ENCODE assay signal across 8 cellular contexts in the genomic region with DNA sequence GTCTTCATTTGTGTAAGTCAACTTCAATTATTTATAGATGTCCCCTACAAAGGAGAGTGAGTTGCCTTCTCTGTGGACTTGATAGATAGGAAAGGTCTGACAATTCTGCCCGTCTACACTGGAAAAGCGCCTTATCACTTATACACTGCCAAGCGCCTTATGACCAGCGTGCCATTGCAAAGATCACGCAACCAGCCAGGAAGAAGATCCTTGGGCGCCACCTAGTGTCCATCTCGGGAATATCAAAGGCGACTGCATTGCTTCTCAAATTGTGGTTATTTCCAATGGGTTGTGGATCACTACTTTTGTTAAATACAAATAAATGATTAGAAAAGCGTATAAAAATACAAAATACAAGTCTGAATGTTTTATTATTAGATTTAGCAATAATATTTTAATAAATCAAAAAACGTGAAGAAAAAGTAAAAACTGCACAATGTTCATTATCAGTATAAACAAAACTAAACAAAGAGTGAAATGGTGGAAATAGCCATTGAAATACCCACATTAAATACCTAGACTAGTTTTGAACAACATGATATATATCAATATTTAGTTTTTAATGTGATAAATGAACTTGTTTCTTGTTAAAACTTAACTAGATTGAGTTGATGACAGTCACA. TPM values are rescaled to one million over a fixed set of nuclear protein-coding genes. Genes with fewer than 3 reads are reported as not detected.
DNase-seq lines count a peak whose midpoint lies in the region; ATAC-seq, FAIRE-seq and TF ChIP-seq lines count a peak whose summit lies in the region.

No MANE protein-coding gene starts in this region.

- no peak for TF ChIP-seq POLR2A in H54 (IDR thresholded peaks at IDR 0.05; ENCODE audit: low read depth, low read length)
- no peak for TF ChIP-seq POLR2A in vagina (IDR thresholded peaks at IDR 0.05)

- H3K36me3 ChIP-seq in DOHH2 (ENCODE audit: control insufficient read depth, low read length) (no peaks in the 10 kb centered on the region), psoas muscle (ENCODE audit: insufficient read depth in 1 of 2, low read depth in 1 of 2) (no peaks in the 10 kb centered on the region), vagina (no peaks in the 10 kb centered on the region)

- peak; percentile 57 for DNase-seq in H54 (ENCODE audit: insufficient read length, low spot score)
- DNase-seq in NCI-H1092 (lab: John Stamatoyannopoulos, UW), result peak; percentile 51
- DNase-seq in SKM-1 (lab: John Stamatoyannopoulos, UW; ENCODE audit: unreplicated experiment), result peak; percentile 38
- peak; percentile 73 for DNase-seq in activated naive CD8-positive, alpha-beta T cell treated with anti-CD3 and anti-CD28 coated beads for 36 hours
- DNase-seq in Right ventricle myocardium superior, result peak; percentile 86
- DNase-seq in psoas muscle, result peak; percentile 77 to 86
- DNase-seq in vagina (ENCODE audit: extremely low spot score in 2 of 2), result no peak

- H3K4me3 ChIP-seq in DOHH2 (ENCODE audit: low read length) (no peak overlapping the region), psoas muscle (no peak overlapping the region), vagina (no peak overlapping the region)

- H3K4me2 ChIP-seq in DOHH2 (ENCODE audit: low read length), result no peak overlapping the region

- peaks cover 2% of the 10 kb centered on the region for H3K36me3 Mint-ChIP-seq in activated naive CD8-positive, alpha-beta T cell treated with anti-CD3 and anti-CD28 coated beads for 36 hours

- peak; percentile 48 for FAIRE-seq in H54 (lab: Jason Lieb, UNC)

- H3K27ac Mint-ChIP-seq in activated naive CD8-positive, alpha-beta T cell treated with anti-CD3 and anti-CD28 coated beads for 36 hours, result peak overlapping the region; percentile 36

- H3K4me1 ChIP-seq in DOHH2 (ENCODE audit: control insufficient read depth, low read length) (no peaks in the 10 kb centered on the region), psoas muscle (peaks cover 10% of the 10 kb centered on the region), vagina (no peaks in the 10 kb centered on the region)

- intact Hi-C loops in Right ventricle myocardium superior (cut with DNase I) (loop anchor here (5.0 kb wide), 1 partner anchor 126 kb away; no protein-coding TSS in a partner anchor), psoas muscle (cut with DNase I) (loop anchor here (1.0 to 10.0 kb wide), 4 partner anchors 120 to 386 kb away; no protein-coding TSS in a partner anchor), vagina (cut with DNase I) (loop anchor here (5.0 kb wide), 1 partner anchor 126 kb away; no protein-coding TSS in a partner anchor)

- no peaks in the 10 kb centered on the region for H3K9me3 Mint-ChIP-seq in activated naive CD8-positive, alpha-beta T cell treated with anti-CD3 and anti-CD28 coated beads for 36 hours

- H3K27ac ChIP-seq in DOHH2 (ENCODE audit: low read depth, low read length), result no peak overlapping the region
- H3K27ac ChIP-seq in psoas muscle, result no peak overlapping the region
- H3K27ac ChIP-seq in vagina, result no peak overlapping the region

- H3K9me3 ChIP-seq in DOHH2 (ENCODE audit: control insufficient read depth, insufficient read depth, low read length), result no peaks in the 10 kb centered on the region
- no peaks in the 10 kb centered on the region for H3K9me3 ChIP-seq in psoas muscle
- H3K9me3 ChIP-seq in vagina, result no peaks in the 10 kb centered on the region

- H4K20me1 ChIP-seq in DOHH2 (ENCODE audit: control insufficient read depth, insufficient read depth, low read depth, low read length), result no peaks in the 10 kb centered on the region

- H3K27me3 Mint-ChIP-seq in activated naive CD8-positive, alpha-beta T cell treated with anti-CD3 and anti-CD28 coated beads for 36 hours, result no peaks in the 10 kb centered on the region

- TF ChIP-seq CTCF in DOHH2 (IDR thresholded peaks at IDR 0.05; ENCODE audit: low read depth, low read length, poor library complexity, severe bottlenecking) (peak; percentile 75), psoas muscle (IDR thresholded peaks at IDR 0.05) (peak; percentile 92), vagina (IDR thresholded peaks at IDR 0.05) (peak; percentile 78 to 94 (median 86))

- peaks cover 5% of the 10 kb centered on the region for H3K4me1 Mint-ChIP-seq in activated naive CD8-positive, alpha-beta T cell treated with anti-CD3 and anti-CD28 coated beads for 36 hours

- no peaks in the 10 kb centered on the region for H3K79me2 ChIP-seq in DOHH2 (ENCODE audit: control insufficient read depth, low read length)

- WGBS in psoas muscle, 3 donors, result 5 to 9% (median 5%) methylated on average over 10 of the region's 10 CpGs

- H3K9me2 ChIP-seq in DOHH2 (replicated peaks; ENCODE audit: control insufficient read depth, low read length), result no peaks in the 10 kb centered on the region

- H3K27me3 ChIP-seq in DOHH2 (ENCODE audit: control insufficient read depth, low read length) (peaks cover 3% of the 10 kb centered on the region; the same call in 1 of the 2 replicates), psoas muscle (ENCODE audit: insufficient read depth in 3 of 3, low read length in 2 of 3) (no peaks in the 10 kb centered on the region), vagina (no peaks in the 10 kb centered on the region)

- H3K4me3 Mint-ChIP-seq in activated naive CD8-positive, alpha-beta T cell treated with anti-CD3 and anti-CD28 coated beads for 36 hours, result no peak overlapping the region

- no peaks in the 10 kb centered on the region for H3F3A ChIP-seq in DOHH2 (ENCODE audit: control insufficient read depth, insufficient read depth)

- ATAC-seq in Right ventricle myocardium superior (ENCODE audit: poor library complexity) (peak; percentile 76), psoas muscle (peak; percentile 70 to 90 (median 84))

RNA-seq across cellular contexts. Expression of a gene that starts 27.8 kb away (rescaled TPM):
- total RNA-seq in activated naive CD8-positive, alpha-beta T cell treated with anti-CD3 and anti-CD28 coated beads for 36 hours, result 100 to 1,000 TPM; 414 to 435 TPM
- total RNA-seq in Right ventricle myocardium superior (175 TPM), psoas muscle (100 to 1,000 TPM; 112 to 174 (median 150) TPM), vagina (71.9 TPM)
- 100 to 1,000 TPM; 102 to 175 (median 138) TPM for polyA plus RNA-seq in psoas muscle

Comparison
In these comparisons a context has a peak if more than half of its experiments do, and no peak if none do; other contexts are left out.
1. DNase-seq: peak in H54 (single experiment), NCI-H1092 (single experiment), SKM-1 (single experiment), activated naive CD8-positive, alpha-beta T cell treated with anti-CD3 and anti-CD28 coated beads for 36 hours (single experiment), Right ventricle myocardium superior (single experiment) and psoas muscle (2 of 2); none in vagina (0 of 2).
2. Peak in every context shown above with its lines, with median percentiles within 50 percentile points of each other: CTCF ChIP-seq.